In the genomic region with DNA sequence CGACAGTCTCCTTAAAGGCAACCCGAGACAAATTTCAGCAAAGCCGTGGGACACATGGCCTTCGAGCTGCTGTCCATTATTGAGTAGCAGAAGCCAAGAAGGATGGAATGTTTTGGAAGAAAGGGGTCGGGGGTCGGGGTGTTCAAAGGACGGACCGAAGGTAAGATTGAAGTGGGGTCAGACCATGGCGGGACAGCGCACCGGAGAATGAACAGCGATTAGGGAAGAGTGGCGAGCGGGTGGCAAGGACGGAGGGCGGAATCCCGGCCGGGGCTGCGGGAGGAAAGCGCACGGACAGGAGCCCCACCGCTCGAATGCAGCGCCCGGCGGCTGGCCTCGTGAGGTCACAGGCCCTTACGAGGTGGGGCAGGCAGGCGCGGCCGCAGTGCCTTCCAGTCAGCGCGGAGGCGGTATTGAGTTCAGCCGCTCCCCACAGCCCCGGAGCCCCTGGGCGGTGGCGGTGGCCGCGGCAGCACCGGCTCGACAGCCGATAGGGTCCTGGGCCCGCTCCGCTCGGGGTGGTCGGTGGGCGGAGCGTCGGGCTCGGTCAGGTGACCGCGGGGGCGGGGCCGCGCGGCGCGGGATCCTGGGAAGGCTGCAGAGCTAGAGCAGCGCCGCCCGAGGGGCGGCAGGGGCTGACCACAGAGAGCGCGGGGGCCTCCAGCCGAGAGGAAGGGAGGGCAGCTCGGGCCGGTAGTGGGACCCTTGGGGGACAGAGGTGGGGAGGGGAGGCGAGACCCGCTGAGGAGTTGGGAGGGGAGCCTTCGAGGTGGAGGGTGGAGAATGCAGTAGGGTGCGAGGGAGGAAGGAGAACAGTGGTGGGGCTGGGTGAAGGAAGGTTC, we compare ENCODE assay signal across 1 cellular context.
TF ChIP-seq lines count a peak whose summit lies in the region.

A gene with protein sequence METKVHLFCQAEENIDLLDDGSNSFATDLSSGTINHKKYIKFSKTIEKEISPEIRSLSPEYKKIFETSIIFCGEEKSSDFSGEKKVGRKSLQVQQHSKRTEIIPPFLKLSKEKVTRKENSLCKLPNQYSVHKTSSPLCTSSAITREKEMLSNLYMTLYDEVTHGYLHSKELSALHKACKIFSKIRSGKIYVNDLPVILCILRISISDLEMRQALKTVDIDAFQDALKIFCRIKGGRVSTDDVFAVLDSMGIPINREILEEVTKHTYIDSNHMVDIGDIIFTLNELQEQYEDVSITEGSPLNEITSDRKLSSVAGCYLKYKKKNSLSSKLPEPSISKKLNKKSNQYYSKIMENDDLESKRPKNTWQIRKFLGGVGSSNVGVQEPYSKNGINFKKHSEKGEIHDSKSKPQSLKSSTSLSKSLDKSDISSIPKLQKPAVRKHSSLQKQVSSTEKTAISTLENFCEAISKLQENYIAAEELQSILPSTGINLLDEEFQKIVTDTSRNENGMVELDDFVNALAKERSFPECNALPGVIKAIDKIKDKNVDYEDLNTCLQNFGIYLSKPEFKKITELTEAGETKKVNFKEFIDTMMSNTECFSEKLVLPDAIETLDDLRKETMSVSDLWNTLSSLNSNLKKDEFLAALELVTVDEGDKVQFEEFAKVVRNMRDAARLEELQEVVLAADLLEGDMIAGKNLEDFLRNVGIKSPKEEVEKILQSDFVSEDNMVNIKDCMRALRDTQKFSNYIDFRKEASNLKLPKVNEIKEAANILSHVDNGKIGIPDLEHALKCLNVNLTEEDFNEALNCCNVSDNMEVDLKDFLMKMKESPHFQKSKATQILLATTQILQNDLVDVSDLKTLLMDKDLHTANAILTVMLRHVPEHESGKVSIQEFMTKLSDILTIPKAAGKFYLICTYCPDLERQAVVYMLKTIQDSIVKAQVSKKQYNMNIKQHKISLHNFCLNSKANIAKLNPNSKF (plus strand): TSS at position 574 of the 842 bp plus-strand sequence. CDS start 4,399 bp downstream, outside the sequence.

TF ChIP-seq in IMR-90, 13 proteins besides CTCF, POLR2A, EP300 and RAD21:
- TF ChIP-seq MAZ (IDR thresholded peaks at IDR 0.05; ENCODE audit: borderline replicate concordance, low read depth, low read length) (peak; percentile 38; the same call in 1 of the 2 replicates), BHLHE40 (IDR thresholded peaks at IDR 0.05; ENCODE audit: low read depth, low read length) (no peak)
- TF ChIP-seq, protein P1, sequence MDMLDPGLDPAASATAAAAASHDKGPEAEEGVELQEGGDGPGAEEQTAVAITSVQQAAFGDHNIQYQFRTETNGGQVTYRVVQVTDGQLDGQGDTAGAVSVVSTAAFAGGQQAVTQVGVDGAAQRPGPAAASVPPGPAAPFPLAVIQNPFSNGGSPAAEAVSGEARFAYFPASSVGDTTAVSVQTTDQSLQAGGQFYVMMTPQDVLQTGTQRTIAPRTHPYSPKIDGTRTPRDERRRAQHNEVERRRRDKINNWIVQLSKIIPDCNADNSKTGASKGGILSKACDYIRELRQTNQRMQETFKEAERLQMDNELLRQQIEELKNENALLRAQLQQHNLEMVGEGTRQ (IDR thresholded peaks at IDR 0.05; ENCODE audit: low read depth, low read length) = peak; percentile 88
